25 cellular contexts compared by ENCODE assay signal in genomic region chr17:72135546-72136325, GRCh38. TPM values are rescaled to one million over a fixed set of nuclear protein-coding genes. Genes with fewer than 3 reads are reported as not detected.
DNase-seq lines count a peak whose midpoint lies in the region; ATAC-seq, FAIRE-seq and TF ChIP-seq lines count a peak whose summit lies in the region.
"Had no signal": no experiment of that assay in that cellular context is flagged by ENCODE, and none has a peak within 500 bp of the region (broad histone marks: within the 10 kb centered on the region; RNA-seq: fewer than 3 reads in every experiment).

No MANE protein-coding gene starts in this region.

- peak overlapping the region; percentile 38; the same call in 1 of the 2 replicates for H3K4me2 ChIP-seq in SK-N-SH

- no peak overlapping the region for H2AFZ ChIP-seq in SK-N-SH (ENCODE audit: low read depth)

- no peaks in the 10 kb centered on the region for H3K9me3 ChIP-seq in SK-N-SH
- no peaks in the 10 kb centered on the region for H3K9me3 ChIP-seq in Panc1 (ENCODE audit: control insufficient read depth, insufficient read depth, low read depth, low read length)
- H3K9me3 ChIP-seq in heart left ventricle: no peaks in the 10 kb centered on the region
- H3K9me3 ChIP-seq: BE2C, lower lobe of right lung, upper lobe of left lung had no signal

- intact Hi-C loops in Panc1 (cut with micrococcal nuclease; ENCODE audit: unreplicated experiment) (no loop called here), heart left ventricle (cut with DNase I) (no loop called here)

- peaks cover 14% of the 10 kb centered on the region for H3F3A ChIP-seq in SK-N-SH (replicated peaks; ENCODE audit: insufficient read depth)

- 91% methylated on average over 5 of the region's 5 CpGs for WGBS in SK-N-SH (ENCODE audit: low lambda C conversion rate)
- 68 to 78% (median 73%) methylated on average over 5 of the region's 5 CpGs for WGBS in heart left ventricle, 4 donors

- ATAC-seq in SK-N-SH treated with all-trans-retinoic acid at 6 μM for 48 hours (no peak), Panc1 (no peak), heart left ventricle (peak in 3 of 4 donors; percentile 9 to 86 (median 66))
- ATAC-seq: lower lobe of right lung, WTC11 had no signal

- CTCF ChIA-PET in SK-N-SH (lab: Yijun Ruan, JAX): no interaction called here
- CTCF ChIA-PET in Panc1 (lab: Charles Lee): no interaction called here

- no peaks in the 10 kb centered on the region for H4K20me1 ChIP-seq in SK-N-SH (ENCODE audit: insufficient read depth)

- H3K27me3 ChIP-seq in SK-N-SH (ENCODE audit: insufficient read depth): no peaks in the 10 kb centered on the region
- H3K27me3 ChIP-seq in Panc1 (ENCODE audit: control insufficient read depth, insufficient read depth, low read length): no peaks in the 10 kb centered on the region
- H3K27me3 ChIP-seq in heart left ventricle: no peaks in the 10 kb centered on the region
- H3K27me3 ChIP-seq: BE2C, upper lobe of left lung had no signal

- no peaks in the 10 kb centered on the region for H3K36me3 ChIP-seq in SK-N-SH (replicated peaks in 1 of 2; ENCODE audit: control insufficient read depth in 1 of 2, insufficient read depth in 2 of 2, low read length in 1 of 2)
- no peaks in the 10 kb centered on the region for H3K36me3 ChIP-seq in Panc1 (ENCODE audit: control insufficient read depth, insufficient read depth, low read length)
- H3K36me3 ChIP-seq in heart left ventricle: no peaks in the 10 kb centered on the region
- H3K36me3 ChIP-seq: BE2C, lower lobe of right lung, upper lobe of left lung had no signal

- no peak for FAIRE-seq in D721Med (lab: Jason Lieb, UNC)
- FAIRE-seq: endometrium, islet of Langerhans had no signal

- no peak for TF ChIP-seq RAD21 in SK-N-SH (IDR thresholded peaks at IDR 0.05; ENCODE audit: low read length)

- no TSS peak for BruUV-seq in Panc1 (replicated peaks; lab: Mats Ljungman, UMichigan)

- no peaks in the 10 kb centered on the region for H3K79me2 ChIP-seq in SK-N-SH (ENCODE audit: insufficient read depth)

- H3K9ac ChIP-seq in SK-N-SH: no peak overlapping the region

- no peak overlapping the region for H3K4me3 ChIP-seq in SK-N-SH (ENCODE audit: low read depth in 2 of 2, low read length in 1 of 2)
- H3K4me3 ChIP-seq in Panc1 (ENCODE audit: low read depth in 2 of 2, low read length in 2 of 2): no peak overlapping the region
- H3K4me3 ChIP-seq in heart left ventricle: no peak overlapping the region
- H3K4me3 ChIP-seq: lower lobe of right lung, upper lobe of left lung had no signal

- in situ Hi-C loops in Panc1 (cut with HindIII; ENCODE audit: low pct_unique_long_range_greater_than_20kb, low sequenced_read_pairs): loop anchor here (25.0 kb wide), 2 partner anchors 277 to 352 kb away; no protein-coding TSS in a partner anchor

- no peak for TF ChIP-seq POLR2A in heart left ventricle (IDR thresholded peaks at IDR 0.05)

- no peak for TF ChIP-seq EP300 in SK-N-SH (IDR thresholded peaks at IDR 0.05; ENCODE audit: borderline replicate concordance in 1 of 2, low read depth in 1 of 2, low read length in 1 of 2)

- no peaks in the 10 kb centered on the region for H3K9me2 ChIP-seq in SK-N-SH

- POLR2A ChIA-PET in SK-N-SH (lab: Yijun Ruan, JAX): no interaction called here
- POLR2A ChIA-PET in Panc1 (lab: Charles Lee): no interaction called here

- H3K27ac ChIP-seq in SK-N-SH (ENCODE audit: low read depth in 2 of 2, low read length in 1 of 2) (no peak overlapping the region; a peak in 1 of 4 replicates), Panc1 (ENCODE audit: low read length) (peak overlapping the region; percentile 67; the same call in 1 of the 2 replicates), heart left ventricle (peak overlapping the region in 4 of 12 donors; percentile 6 to 19 (median 18))
- H3K27ac ChIP-seq: lower lobe of right lung, upper lobe of left lung had no signal

- TF ChIP-seq CTCF in SK-N-SH (IDR thresholded peaks at IDR 0.05) (no peak), Panc1 (IDR thresholded peaks at IDR 0.05) (no peak), heart left ventricle (IDR thresholded peaks at IDR 0.05) (no peak), D721Med (IDR thresholded peaks at IDR 0.05; ENCODE audit: insufficient read depth, missing control alignments) (no peak)

- DNase-seq in SK-N-SH (no peak), Panc1 (ENCODE audit: low read depth, low spot score) (no peak), heart left ventricle (no peak), renal cortical epithelial cell (ENCODE audit: low read depth) (peak; percentile 40), hepatic stellate cell (ENCODE audit: low spot score) (no peak), cerebellum (ENCODE audit: low spot score) (no peak), D721Med (ENCODE audit: insufficient read length, low spot score) (no peak)
- DNase-seq: 8988T; activated CD4-positive, alpha-beta T cell treated with anti-CD3 and anti-CD28 coated beads, Interleukin-2, amount 50 U/mL, for 4 hours; activated CD8-positive, alpha-beta memory T cell treated with anti-CD3 and anti-CD28 coated beads, Interleukin-2, amount 50 U/mL, for 48 hours; activated naive CD8-positive, alpha-beta T cell treated with anti-CD3 and anti-CD28 coated beads for 36 hours; BE2C; cortex of kidney; hypothalamus; lower lobe of right lung; NCI-H1105; NCI-H2081 treated with DMSO at 0.1 percent for 48 hours; NCI-H510A; nucleus accumbens; upper lobe of left lung had no signal

- H3K4me1 ChIP-seq in SK-N-SH (ENCODE audit: control insufficient read depth in 1 of 2, insufficient read depth in 2 of 2, low read depth in 1 of 2, low read length in 1 of 2) (peaks cover 0 to 27% of the 10 kb centered on the region in 2 experiments; a peak in 3 of 4 replicates), Panc1 (ENCODE audit: control insufficient read depth, insufficient read depth, low read length) (peaks cover 27% of the 10 kb centered on the region), heart left ventricle (peaks cover 0 to 9% (median 0%) of the 10 kb centered on the region in 12 donors)
- H3K4me1 ChIP-seq: BE2C, lower lobe of right lung, upper lobe of left lung had no signal

TF ChIP-seq in SK-N-SH, 30 proteins besides CTCF, POLR2A, EP300 and RAD21 (continues in another document):
- no peak for TF ChIP-seq POLR2AphosphoS5 (IDR thresholded peaks at IDR 0.05; ENCODE audit: low read depth, low read length)
- TF ChIP-seq, protein P1, sequence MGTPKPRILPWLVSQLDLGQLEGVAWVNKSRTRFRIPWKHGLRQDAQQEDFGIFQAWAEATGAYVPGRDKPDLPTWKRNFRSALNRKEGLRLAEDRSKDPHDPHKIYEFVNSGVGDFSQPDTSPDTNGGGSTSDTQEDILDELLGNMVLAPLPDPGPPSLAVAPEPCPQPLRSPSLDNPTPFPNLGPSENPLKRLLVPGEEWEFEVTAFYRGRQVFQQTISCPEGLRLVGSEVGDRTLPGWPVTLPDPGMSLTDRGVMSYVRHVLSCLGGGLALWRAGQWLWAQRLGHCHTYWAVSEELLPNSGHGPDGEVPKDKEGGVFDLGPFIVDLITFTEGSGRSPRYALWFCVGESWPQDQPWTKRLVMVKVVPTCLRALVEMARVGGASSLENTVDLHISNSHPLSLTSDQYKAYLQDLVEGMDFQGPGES (IDR thresholded peaks at IDR 0.05; ENCODE audit: low read depth, low read length): no peak
- no peak for TF ChIP-seq MEF2A (IDR thresholded peaks at IDR 0.05; ENCODE audit: borderline replicate concordance, low read depth)

TF ChIP-seq in SK-N-SH treated with all-trans-retinoic acid at 6 μM for 48 hours, 23 proteins besides CTCF, POLR2A, EP300 and RAD21 (continues in another document):
- TF ChIP-seq ZFP3 (CRISPR knock-in tag; IDR thresholded peaks at IDR 0.05) (no peak), POU6F1 (CRISPR knock-in tag; IDR thresholded peaks at IDR 0.05; ENCODE audit: borderline replicate concordance, low read depth) (no peak), PPARA (CRISPR knock-in tag; IDR thresholded peaks at IDR 0.05; ENCODE audit: borderline replicate concordance) (no peak), ZC3H10 (CRISPR knock-in tag; IDR thresholded peaks at IDR 0.05) (no peak), SNAI2 (CRISPR knock-in tag; IDR thresholded peaks at IDR 0.05) (no peak), ZNF565 (CRISPR knock-in tag; conservative IDR thresholded peaks at IDR 0.05; ENCODE audit: low read depth) (no peak), CSDC2 (CRISPR knock-in tag; IDR thresholded peaks at IDR 0.05) (no peak), ARNTL (CRISPR knock-in tag; IDR thresholded peaks at IDR 0.05; ENCODE audit: borderline replicate concordance, low read depth) (no peak), GLIS3 (CRISPR knock-in tag; IDR thresholded peaks at IDR 0.05) (no peak), ZNF70 (CRISPR knock-in tag; IDR thresholded peaks at IDR 0.05) (no peak), ZNF8 (CRISPR knock-in tag; IDR thresholded peaks at IDR 0.05) (no peak)

RNA-seq across cellular contexts. Expression of gene SOX9, which starts 14.9 kb away (rescaled TPM):
- polyA plus RNA-seq in SK-N-SH (2012; rRNA removed) (20.2 and 35.3 TPM in 2 replicates), heart left ventricle (10 to 100 TPM in 1 of 2 donors, 1 to 10 TPM in 1; 7.6 to 12.1 TPM)
- polyA plus RNA-seq in SK-N-SH (2012; cell fraction: cytosol; rRNA removed): 22.4 and 23.4 TPM in 2 replicates
- 66.1 and 69.3 TPM in 2 replicates for polyA plus RNA-seq in SK-N-SH (2012; cell fraction: nucleus; rRNA removed)
- total RNA-seq in Panc1 (2021; ENCODE audit: unreplicated experiment) (79.5 TPM), heart left ventricle (10 to 100 TPM in 8 of 9 donors, 1 to 10 TPM in 1; 8.9 to 19.7 (median 13.7) TPM), renal cortical epithelial cell (7.1 and 12.9 TPM in 2 replicates), cerebellum (22.3 TPM)
- polyA plus RNA-seq in Panc1 (2012; ENCODE audit: insufficient read length): 63.0 TPM
- total RNA-seq: activated naive CD8-positive, alpha-beta T cell treated with anti-CD3 and anti-CD28 coated beads for 36 hours; activated T-helper 2 cell treated with anti-CD3 and anti-CD28 coated beads, Interferon-gamma antibody, Interleukin-2, Interleukin-4, amounts not matched to agents 10 μg/mL and 5 μg/mL and 100 μg/mL, durations not matched to agents 14 hours and 24 hours and 36 hours had no signal

Comparison
In these comparisons a context has a peak if more than half of its experiments do, and no peak if none do; other contexts are left out.
1. ATAC-seq: peak in heart left ventricle (3 of 4); none in SK-N-SH treated with all-trans-retinoic acid at 6 μM for 48 hours (single experiment) and Panc1 (single experiment).